ENCODE assay signal across 28 cellular contexts in genomic region chr4:40130401-40131036, GRCh38.
"Had no signal": no experiment of that assay in that cellular context is flagged by ENCODE, and none has a peak within 500 bp of the region (broad histone marks: within the 10 kb centered on the region; RNA-seq: fewer than 3 reads in every experiment).

No MANE protein-coding gene starts in this region.

- H2AFZ ChIP-seq: neural progenitor cell had no signal

- H3K4me3 ChIP-seq: colonic mucosa, gastroesophageal sphincter, heart left ventricle, neural progenitor cell, prostate gland, right atrium auricular region, sigmoid colon, spleen, testis, tibial nerve, upper lobe of left lung had no signal

- H3K36me3 ChIP-seq: colonic mucosa, prostate gland, right atrium auricular region had no signal

- H3K4me2 ChIP-seq: neural progenitor cell had no signal

- ATAC-seq: esophagus mucosa; gastroesophageal sphincter; heart left ventricle; naive thymus-derived CD4-positive, alpha-beta T cell; stimulated activated memory B cell treated with anti-CD40 and anti-IgM and Interleukin-4, amounts not matched to agents 10 μg/mL and 1 μg/mL and 100 μg/mL, for 72 hours; stimulated activated naive CD8-positive, alpha-beta T cell treated with anti-CD3 and anti-CD28 coated beads, Interleukin-15, Interleukin-2, amounts not matched to agents 100 U/mL and 50 U/mL, for 24 hours had no signal

- H3K27me3 ChIP-seq: colonic mucosa, gastroesophageal sphincter, heart left ventricle, neural progenitor cell, right atrium auricular region, sigmoid colon, spleen, testis, tibial nerve, upper lobe of left lung had no signal

- H3K4me1 ChIP-seq: colonic mucosa, gastroesophageal sphincter, heart left ventricle, neural progenitor cell, prostate gland, right atrium auricular region, sigmoid colon, testis, tibial nerve, upper lobe of left lung had no signal

- H3K9ac ChIP-seq: neural progenitor cell had no signal

- H3K27ac ChIP-seq: colonic mucosa, epithelial cell of prostate, gastroesophageal sphincter, heart left ventricle, prostate gland, right atrium auricular region, sigmoid colon, spleen, testis, tibial nerve, upper lobe of left lung had no signal

- FAIRE-seq: urothelium cell line had no signal

- DNase-seq: colonic mucosa; effector CD8-positive, alpha-beta T cell; endodermal cell; foreskin fibroblast; heart left ventricle; hypothalamus; immature natural killer cell; islet precursor cell; kidney glomerular epithelial cell; mesendoderm; midbrain; naive thymus-derived CD4-positive, alpha-beta T cell; sigmoid colon; spleen; stimulated activated CD4-positive, alpha-beta T cell treated with anti-CD3 and anti-CD28 coated beads, Interleukin-4, amount 100 ng/mL, for 4 hours; stimulated activated naive CD8-positive, alpha-beta T cell treated with anti-CD3 and anti-CD28 coated beads, Interleukin-15, Interleukin-2, amounts not matched to agents 100 U/mL and 50 U/mL, for 24 hours; substantia nigra; testis; upper lobe of left lung had no signal

- H3K9me3 ChIP-seq: colonic mucosa, gastroesophageal sphincter, heart left ventricle, prostate gland, right atrium auricular region, sigmoid colon, spleen, testis, tibial nerve, upper lobe of left lung had no signal
